Comparison of ENCODE assay signal across 24 cellular contexts in genomic region chr13:24110011-24110410, GRCh38.
"Had no signal": no experiment of that assay in that cellular context is flagged by ENCODE, and none has a peak within 500 bp of the region (broad histone marks: within the 10 kb centered on the region; RNA-seq: fewer than 3 reads in every experiment).

No MANE protein-coding gene starts in this region.

- H3K4me1 Mint-ChIP-seq: activated CD4-positive, alpha-beta T cell treated with anti-CD3 and anti-CD28 coated beads for 36 hours; activated naive CD4-positive, alpha-beta T cell treated with anti-CD3 and anti-CD28 coated beads, Interleukin-2, amount 10 ng/mL, durations not matched to agents 7 days and 5 days; activated naive CD8-positive, alpha-beta T cell treated with anti-CD3 and anti-CD28 coated beads for 36 hours; T-cell had no signal

- H3K4me3 Mint-ChIP-seq: activated CD4-positive, alpha-beta T cell treated with anti-CD3 and anti-CD28 coated beads for 36 hours; activated CD8-positive, alpha-beta T cell treated with anti-CD3 and anti-CD28 coated beads for 36 hours; activated naive CD4-positive, alpha-beta T cell treated with anti-CD3 and anti-CD28 coated beads, Interleukin-2, amount 10 ng/mL, durations not matched to agents 7 days and 5 days; activated naive CD8-positive, alpha-beta T cell treated with anti-CD3 and anti-CD28 coated beads for 36 hours; activated T-cell treated with anti-CD3 and anti-CD28 coated beads, Interleukin-2, amount 50 U/mL, for 72 hours; T-cell had no signal

- DNase-seq: activated CD4-positive, alpha-beta T cell treated with anti-CD3 and anti-CD28 coated beads for 36 hours; activated CD4-positive, CD25-positive, alpha-beta regulatory T cell; activated CD8-positive, alpha-beta memory T cell treated with anti-CD3 and anti-CD28 coated beads, Interleukin-2, amount 50 U/mL, for 4 hours; activated CD8-positive, alpha-beta T cell treated with anti-CD3 and anti-CD28 coated beads for 36 hours; activated gamma-delta T cell treated with Interleukin-2 at 50 U/mL for 16 hours; activated naive CD4-positive, alpha-beta T cell treated with anti-CD3 and anti-CD28 coated beads, Interleukin-2, amount 10 ng/mL, durations not matched to agents 7 days and 5 days; activated naive CD8-positive, alpha-beta T cell treated with anti-CD3 and anti-CD28 coated beads for 36 hours; activated T-cell treated with anti-CD3 and anti-CD28 coated beads, Interleukin-2, amount 50 U/mL, for 72 hours; Karpas-422; MM.1S; NCI-H1105; NCI-H1436; NCI-H187; NCI-H2081; NCI-H510A treated with DMSO at 0.1 percent for 48 hours; NCI-H69; PC-9; SIG-M5; T-cell; T-helper 2 cell; T1000 had no signal

- H3K36me3 Mint-ChIP-seq: activated naive CD4-positive, alpha-beta T cell treated with anti-CD3 and anti-CD28 coated beads, Interleukin-2, amount 10 ng/mL, durations not matched to agents 7 days and 5 days; activated naive CD8-positive, alpha-beta T cell treated with anti-CD3 and anti-CD28 coated beads for 36 hours; T-cell had no signal

- H3K4me2 ChIP-seq: PC-9 had no signal

- H3K27ac ChIP-seq: PC-9, SK-N-MC had no signal

- ATAC-seq: activated CD4-positive, alpha-beta T cell treated with anti-CD3 and anti-CD28 coated beads for 36 hours; activated CD8-positive, alpha-beta T cell treated with anti-CD3 and anti-CD28 coated beads for 36 hours; activated T-cell treated with anti-CD3 and anti-CD28 coated beads, Interleukin-2, amount 50 U/mL, for 72 hours; K562; T-cell had no signal

- H3K4me3 ChIP-seq: K562, PC-9, SK-N-MC had no signal

- H3K9me3 Mint-ChIP-seq: activated CD8-positive, alpha-beta T cell treated with anti-CD3 and anti-CD28 coated beads for 36 hours; activated naive CD4-positive, alpha-beta T cell treated with anti-CD3 and anti-CD28 coated beads, Interleukin-2, amount 10 ng/mL, durations not matched to agents 7 days and 5 days; activated naive CD8-positive, alpha-beta T cell treated with anti-CD3 and anti-CD28 coated beads for 36 hours; activated T-cell treated with anti-CD3 and anti-CD28 coated beads, Interleukin-2, amount 50 U/mL, for 72 hours; activated T-helper 2 cell treated with anti-CD3 and anti-CD28 coated beads, Interferon-gamma antibody, Interleukin-2, Interleukin-4, amounts not matched to agents 10 μg/mL and 5 μg/mL and 100 μg/mL, durations not matched to agents 14 hours and 24 hours and 36 hours; T-cell had no signal

- H3K27ac Mint-ChIP-seq: activated CD4-positive, alpha-beta T cell treated with anti-CD3 and anti-CD28 coated beads for 36 hours; activated CD8-positive, alpha-beta T cell treated with anti-CD3 and anti-CD28 coated beads for 36 hours; activated naive CD4-positive, alpha-beta T cell treated with anti-CD3 and anti-CD28 coated beads, Interleukin-2, amount 10 ng/mL, durations not matched to agents 7 days and 5 days; activated naive CD8-positive, alpha-beta T cell treated with anti-CD3 and anti-CD28 coated beads for 36 hours; activated T-cell treated with anti-CD3 and anti-CD28 coated beads, Interleukin-2, amount 50 U/mL, for 72 hours; activated T-helper 2 cell treated with anti-CD3 and anti-CD28 coated beads, Interferon-gamma antibody, Interleukin-2, Interleukin-4, amounts not matched to agents 10 μg/mL and 5 μg/mL and 100 μg/mL, durations not matched to agents 14 hours and 24 hours and 36 hours; T-cell had no signal

- H2AFZ ChIP-seq: PC-9 had no signal
